Comparison of ENCODE assay signal across 10 cellular contexts in genomic region chr1:226660410-226661182, GRCh38.
DNase-seq lines count a peak whose midpoint lies in the region; ATAC-seq and TF ChIP-seq lines count a peak whose summit lies in the region.
"Had no signal": no experiment of that assay in that cellular context is flagged by ENCODE, and none has a peak within 500 bp of the region (broad histone marks: within the 10 kb centered on the region; RNA-seq: fewer than 3 reads in every experiment).

No MANE protein-coding gene starts in this region.

- no peaks in the 10 kb centered on the region for H3K9me3 Mint-ChIP-seq in neural crest cell

- H3K27me3 Mint-ChIP-seq in neural crest cell (ENCODE audit: low read depth) = no peaks in the 10 kb centered on the region

- DNase-seq in DMS153 (lab: John Stamatoyannopoulos, UW) (peak; percentile 77), NCI-H345 treated with DMSO at 0.1 percent for 48 hours (lab: John Stamatoyannopoulos, UW; ENCODE audit: unreplicated experiment) (peak; percentile 63), neural crest cell (ENCODE audit: low read depth, low spot score) (no peak)
- no peak for DNase-seq in effector memory CD4-positive, alpha-beta T cell
- DNase-seq: stimulated activated CD4-positive, alpha-beta T cell treated with anti-CD3 and anti-CD28 coated beads, Interleukin-4, amount 100 ng/mL, for 1 hour had no signal

- no peaks in the 10 kb centered on the region for H3K27me3 ChIP-seq in effector memory CD4-positive, alpha-beta T cell (replicated peaks; ENCODE audit: control insufficient read depth, insufficient read depth, low read length, poor library complexity, severe bottlenecking)

- peak overlapping the region; percentile 14 for H3K27ac Mint-ChIP-seq in neural crest cell (ENCODE audit: unreplicated experiment)

- peaks cover 80% of the 10 kb centered on the region for H3K4me1 Mint-ChIP-seq in neural crest cell

- H3K4me3 Mint-ChIP-seq in neural crest cell = peak overlapping the region; percentile 10

- peak overlapping the region; percentile 9 for H3K4me3 ChIP-seq in effector memory CD4-positive, alpha-beta T cell (ENCODE audit: insufficient read depth, low read depth, low read length, poor library complexity, severe bottlenecking)
- H3K4me3 ChIP-seq: SK-N-MC had no signal

- TF ChIP-seq CTCF in neural crest cell (conservative IDR thresholded peaks at IDR 0.05) = no peak

- no peak for ATAC-seq in HG03432 (IDR thresholded peaks at IDR 0.05; ENCODE audit: unreplicated experiment)
- ATAC-seq in HG03025 (IDR thresholded peaks at IDR 0.05; ENCODE audit: low FRiP score, unreplicated experiment) = no peak
- ATAC-seq in GM21786 (IDR thresholded peaks at IDR 0.05; ENCODE audit: unreplicated experiment) = no peak
- ATAC-seq in GM21576 (IDR thresholded peaks at IDR 0.05; ENCODE audit: unreplicated experiment) = no peak

- no peaks in the 10 kb centered on the region for H3K36me3 Mint-ChIP-seq in neural crest cell (ENCODE audit: low read depth)

- H3K36me3 ChIP-seq in effector memory CD4-positive, alpha-beta T cell (ENCODE audit: control insufficient read depth, insufficient read depth, low read length) = peaks cover 2% of the 10 kb centered on the region

- H3K4me1 ChIP-seq in effector memory CD4-positive, alpha-beta T cell (ENCODE audit: control insufficient read depth, insufficient read depth, low read length, poor library complexity, severe bottlenecking) = peaks cover 24% of the 10 kb centered on the region

- H3K27ac ChIP-seq in effector memory CD4-positive, alpha-beta T cell (ENCODE audit: insufficient read depth, low read length, poor library complexity, severe bottlenecking) = peak overlapping the region; percentile 90
- H3K27ac ChIP-seq: SK-N-MC had no signal

- no peaks in the 10 kb centered on the region for H3K9me3 ChIP-seq in effector memory CD4-positive, alpha-beta T cell (ENCODE audit: control insufficient read depth, low read length)

Comparison
In these comparisons a context has a peak if more than half of its experiments do, and no peak if none do; other contexts are left out.
1. DNase-seq: peak in DMS153 (single experiment) and NCI-H345 treated with DMSO at 0.1 percent for 48 hours (single experiment); none in effector memory CD4-positive, alpha-beta T cell (0 of 3) and neural crest cell (single experiment).